ENCODE assay signal across 9 cellular contexts in genomic region chr11:133947298-133947905, GRCh38. TPM values are rescaled to one million over a fixed set of nuclear protein-coding genes. Genes with fewer than 3 reads are reported as not detected.
DNase-seq lines count a peak whose midpoint lies in the region; ATAC-seq and TF ChIP-seq lines count a peak whose summit lies in the region.
"Had no signal": no experiment of that assay in that cellular context is flagged by ENCODE, and none has a peak within 500 bp of the region (broad histone marks: within the 10 kb centered on the region; RNA-seq: fewer than 3 reads in every experiment).

No MANE protein-coding gene starts in this region.

- H3K27ac Mint-ChIP-seq in osteocyte (ENCODE audit: unreplicated experiment), result no peak overlapping the region
- H3K27ac Mint-ChIP-seq: IgD-negative memory B cell had no signal

- peak; percentile 55 for TF ChIP-seq CTCF in osteocyte (IDR thresholded peaks at IDR 0.05)

- peaks cover 15% of the 10 kb centered on the region for H3K4me1 Mint-ChIP-seq in osteocyte (ENCODE audit: unreplicated experiment)

- ATAC-seq in HG03025 (IDR thresholded peaks at IDR 0.05; ENCODE audit: low FRiP score, unreplicated experiment), result no peak
- ATAC-seq in HG03159 (IDR thresholded peaks at IDR 0.05; ENCODE audit: unreplicated experiment), result no peak

- H3K9me3 Mint-ChIP-seq in osteocyte (ENCODE audit: unreplicated experiment), result no peaks in the 10 kb centered on the region
- H3K9me3 Mint-ChIP-seq: IgD-negative memory B cell had no signal

- no peak overlapping the region for H3K4me3 Mint-ChIP-seq in osteocyte (ENCODE audit: unreplicated experiment)

- DNase-seq in DMS153 (lab: John Stamatoyannopoulos, UW), result peak; percentile 34
- peak; percentile 44 for DNase-seq in H4 (ENCODE audit: low spot score)
- DNase-seq in NCI-H524 (lab: John Stamatoyannopoulos, UW), result peak; percentile 75 to 85
- peak; percentile 60 for DNase-seq in activated T-cell treated with anti-CD3 and anti-CD28 coated beads for 48 hours (ENCODE audit: low read depth)
- DNase-seq in fibroblast of peridontal ligament (ENCODE audit: extremely low read depth), result peak; percentile 7
- DNase-seq in osteocyte (ENCODE audit: extremely low spot score, unreplicated experiment), result no peak

- H3K27me3 Mint-ChIP-seq in osteocyte (ENCODE audit: unreplicated experiment), result peaks cover 16% of the 10 kb centered on the region

- no peaks in the 10 kb centered on the region for H3K36me3 Mint-ChIP-seq in osteocyte (ENCODE audit: unreplicated experiment)

RNA-seq across cellular contexts. Expression of gene IGSF9B, which starts 9.4 kb away (rescaled TPM):
- 0.31 and 1.7 TPM in 2 replicates for total RNA-seq in H4 (2014; rRNA removed; shearing (Covaris generic))
- total RNA-seq in osteocyte, result 2.7 and 3.8 TPM in 2 replicates
